In genomic region chr12:108833355-108833733, GRCh38 we compare ENCODE assay signal across 3 cellular contexts.
TF ChIP-seq lines count a peak whose summit lies in the region.

No MANE protein-coding gene starts in this region.

TF ChIP-seq in liver, 16 proteins besides CTCF, POLR2A, EP300 and RAD21:
- TF ChIP-seq RXRA (IDR thresholded peaks at IDR 0.05) (no peak), TAF1 (conservative IDR thresholded peaks at IDR 0.05) (no peak), SP1 (IDR thresholded peaks at IDR 0.05) (no peak), GABPA (IDR thresholded peaks at IDR 0.05 in 1 of 2, conservative IDR thresholded peaks at IDR 0.05 in 1 of 2) (no peak), ZBTB33 (IDR thresholded peaks at IDR 0.05) (no peak), FOXA2 (IDR thresholded peaks at IDR 0.05) (no peak), YY1 (IDR thresholded peaks at IDR 0.05) (no peak), REST (IDR thresholded peaks at IDR 0.05) (no peak)

TF ChIP-seq in HepG2, 621 proteins besides CTCF, POLR2A, EP300 and RAD21:
- no peak for TF ChIP-seq ZZZ3 (CRISPR knock-in tag; IDR thresholded peaks at IDR 0.05; ENCODE audit: borderline replicate concordance)
- no peak for TF ChIP-seq TIGD3 (CRISPR knock-in tag; IDR thresholded peaks at IDR 0.05; ENCODE audit: borderline replicate concordance)
- no peak for TF ChIP-seq FOXA1 (IDR thresholded peaks at IDR 0.05)
- no peak for TF ChIP-seq FOXA1 (CRISPR knock-in tag; IDR thresholded peaks at IDR 0.05)
- TF ChIP-seq ZNF605 (CRISPR knock-in tag; IDR thresholded peaks at IDR 0.05): no peak
- no peak for TF ChIP-seq ZNF580 (CRISPR knock-in tag; IDR thresholded peaks at IDR 0.05; ENCODE audit: borderline replicate concordance, low read depth)
- no peak for TF ChIP-seq MTA3 (CRISPR knock-in tag; IDR thresholded peaks at IDR 0.05)
- no peak for TF ChIP-seq NR2C2 (CRISPR knock-in tag; IDR thresholded peaks at IDR 0.05; ENCODE audit: borderline replicate concordance)
- TF ChIP-seq MAFF (IDR thresholded peaks at IDR 0.05; ENCODE audit: low read depth, low read length): no peak
- TF ChIP-seq ZNF18 (CRISPR knock-in tag; IDR thresholded peaks at IDR 0.05; ENCODE audit: insufficient replicate concordance): no peak
- no peak for TF ChIP-seq HOXD1 (CRISPR knock-in tag; IDR thresholded peaks at IDR 0.05)
- TF ChIP-seq ZNF501 (CRISPR knock-in tag; IDR thresholded peaks at IDR 0.05): no peak
- TF ChIP-seq TP53 (CRISPR knock-in tag; conservative IDR thresholded peaks at IDR 0.05): no peak
- TF ChIP-seq SIN3B (IDR thresholded peaks at IDR 0.05; ENCODE audit: low read length): no peak
- no peak for TF ChIP-seq FOXA3 (CRISPR knock-in tag; IDR thresholded peaks at IDR 0.05)
- TF ChIP-seq ZBTB44 (CRISPR knock-in tag; IDR thresholded peaks at IDR 0.05): no peak
- no peak for TF ChIP-seq BRCA1 (CRISPR knock-in tag; IDR thresholded peaks at IDR 0.05)
- no peak for TF ChIP-seq ZNF451 (CRISPR knock-in tag; IDR thresholded peaks at IDR 0.05)
- no peak for TF ChIP-seq TFDP1 (CRISPR knock-in tag; IDR thresholded peaks at IDR 0.05; ENCODE audit: borderline replicate concordance)
- no peak for TF ChIP-seq ZNF264 (CRISPR knock-in tag; IDR thresholded peaks at IDR 0.05)
- no peak for TF ChIP-seq TGIF2 (CRISPR knock-in tag; IDR thresholded peaks at IDR 0.05)

TF ChIP-seq in endothelial cell of umbilical vein, 7 proteins besides CTCF, POLR2A, EP300 and RAD21:
- TF ChIP-seq JUN (IDR thresholded peaks at IDR 0.05; ENCODE audit: borderline replicate concordance, insufficient read depth, insufficient read length, low read depth) (peak; percentile 52), POLR2AphosphoS5 (IDR thresholded peaks at IDR 0.05; ENCODE audit: insufficient read depth, low read depth, low read length) (peak; percentile 45), EZH2 (IDR thresholded peaks at IDR 0.05; ENCODE audit: borderline replicate concordance, low read depth, low read length, severe bottlenecking) (no peak)
